Comparison of ENCODE assay signal across 9 cellular contexts in the genomic region with DNA sequence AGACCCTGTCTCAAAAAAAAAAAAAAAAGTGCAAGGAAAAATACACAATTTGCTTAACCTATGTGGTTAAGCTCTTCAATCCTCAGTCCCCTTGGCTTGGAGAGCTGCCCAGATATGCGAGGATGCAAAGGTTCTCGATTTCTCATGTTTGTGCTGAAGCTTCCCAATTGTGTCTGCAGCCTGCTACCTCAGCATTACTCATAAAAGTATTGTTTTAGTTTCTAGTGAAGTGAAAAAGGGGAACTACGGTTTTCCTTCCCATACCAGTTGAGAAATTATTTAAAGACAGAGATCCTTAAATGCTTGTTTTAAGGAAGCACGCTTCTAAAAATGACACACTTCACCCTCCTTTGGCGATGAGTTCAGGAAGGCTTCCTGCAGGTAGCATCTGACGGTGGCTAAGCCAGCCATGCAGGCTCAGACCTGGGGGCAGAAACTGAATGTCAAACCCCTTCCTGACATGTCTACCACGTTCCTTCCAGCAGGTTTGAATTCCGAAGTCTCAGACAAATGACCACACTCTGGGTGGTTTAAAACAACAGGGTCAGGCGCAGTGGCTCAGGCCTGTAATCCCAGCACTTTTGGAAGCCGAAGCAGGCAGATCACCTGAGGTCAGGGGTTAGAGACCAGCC. TPM values are rescaled to one million over a fixed set of nuclear protein-coding genes. Genes with fewer than 3 reads are reported as not detected.
DNase-seq lines count a peak whose midpoint lies in the region; TF ChIP-seq lines count a peak whose summit lies in the region.
"Had no signal": no experiment of that assay in that cellular context is flagged by ENCODE, and none has a peak within 500 bp of the region (broad histone marks: within the 10 kb centered on the region; RNA-seq: fewer than 3 reads in every experiment).

No MANE protein-coding gene starts in this region.

- peaks cover 4% of the 10 kb centered on the region for H3K36me3 Mint-ChIP-seq in activated CD4-positive, alpha-beta T cell treated with anti-CD3 and anti-CD28 coated beads, Interleukin-2, amount 10 ng/mL, durations not matched to agents 7 days and 5 days (ENCODE audit: low read depth)
- peaks cover 4% of the 10 kb centered on the region for H3K36me3 Mint-ChIP-seq in chondrocyte (ENCODE audit: low read depth)
- H3K36me3 Mint-ChIP-seq in stimulated activated naive CD8-positive, alpha-beta T cell treated with anti-CD3 and anti-CD28 coated beads, Interleukin-15, Interleukin-2, amounts not matched to agents 100 ng/mL and 50 ng/mL, for 24 hours (ENCODE audit: low read depth): peaks cover 18% of the 10 kb centered on the region
- H3K36me3 Mint-ChIP-seq in endothelial cell (ENCODE audit: low read depth, unreplicated experiment): no peaks in the 10 kb centered on the region

- POLR2A ChIA-PET in activated CD4-positive, alpha-beta T cell treated with anti-CD3 and anti-CD28 coated beads, Interleukin-2, amount 10 ng/mL, durations not matched to agents 7 days and 5 days (lab: Charles Lee): interaction anchor here (0.6 kb wide), 1 partner anchor 524 kb away, joined by 4 read pairs; no protein-coding TSS in a partner anchor

- H3K9me3 Mint-ChIP-seq in activated CD4-positive, alpha-beta T cell treated with anti-CD3 and anti-CD28 coated beads, Interleukin-2, amount 10 ng/mL, durations not matched to agents 7 days and 5 days: peaks cover 9% of the 10 kb centered on the region
- H3K9me3 Mint-ChIP-seq in chondrocyte (ENCODE audit: low read depth) (peaks cover 7% of the 10 kb centered on the region), endothelial cell (ENCODE audit: unreplicated experiment) (no peaks in the 10 kb centered on the region)
- peaks cover 11% of the 10 kb centered on the region for H3K9me3 Mint-ChIP-seq in stimulated activated naive CD8-positive, alpha-beta T cell treated with anti-CD3 and anti-CD28 coated beads, Interleukin-15, Interleukin-2, amounts not matched to agents 100 ng/mL and 50 ng/mL, for 24 hours

- no peaks in the 10 kb centered on the region for H3K9me2 ChIP-seq in MM.1S (replicated peaks; ENCODE audit: insufficient read depth, low read length)

- no peak overlapping the region for H2AFZ ChIP-seq in MM.1S (ENCODE audit: low read length)

- no peak overlapping the region for H3K27ac ChIP-seq in MM.1S (ENCODE audit: low read length)

- H3K79me2 ChIP-seq in MM.1S (ENCODE audit: low read length): no peaks in the 10 kb centered on the region

- no peaks in the 10 kb centered on the region for H4K20me1 ChIP-seq in MM.1S (ENCODE audit: insufficient read depth, low read length)

- H3K27ac Mint-ChIP-seq in activated CD4-positive, alpha-beta T cell treated with anti-CD3 and anti-CD28 coated beads, Interleukin-2, amount 10 ng/mL, durations not matched to agents 7 days and 5 days: no peak overlapping the region
- H3K27ac Mint-ChIP-seq in chondrocyte (ENCODE audit: unreplicated experiment) (peak overlapping the region; percentile 72), endothelial cell (ENCODE audit: unreplicated experiment) (no peak overlapping the region)
- peak overlapping the region; percentile 87 for H3K27ac Mint-ChIP-seq in stimulated activated naive CD8-positive, alpha-beta T cell treated with anti-CD3 and anti-CD28 coated beads, Interleukin-15, Interleukin-2, amounts not matched to agents 100 ng/mL and 50 ng/mL, for 24 hours

- CTCF ChIA-PET in activated CD4-positive, alpha-beta T cell treated with anti-CD3 and anti-CD28 coated beads, Interleukin-2, amount 10 ng/mL, durations not matched to agents 7 days and 5 days (lab: Charles Lee): no interaction called here

- no peaks in the 10 kb centered on the region for H3K27me3 Mint-ChIP-seq in activated CD4-positive, alpha-beta T cell treated with anti-CD3 and anti-CD28 coated beads, Interleukin-2, amount 10 ng/mL, durations not matched to agents 7 days and 5 days
- H3K27me3 Mint-ChIP-seq in chondrocyte (ENCODE audit: low read depth) (no peaks in the 10 kb centered on the region), endothelial cell (ENCODE audit: unreplicated experiment) (peaks cover 2% of the 10 kb centered on the region)
- H3K27me3 Mint-ChIP-seq in stimulated activated naive CD8-positive, alpha-beta T cell treated with anti-CD3 and anti-CD28 coated beads, Interleukin-15, Interleukin-2, amounts not matched to agents 100 ng/mL and 50 ng/mL, for 24 hours: no peaks in the 10 kb centered on the region

- no peak overlapping the region for H3K4me3 ChIP-seq in MM.1S (ENCODE audit: low read length)
- H3K4me3 ChIP-seq in H7 (ENCODE audit: insufficient read depth, low read depth, low read length): no peak overlapping the region

- peak; percentile 50 for TF ChIP-seq CTCF in chondrocyte (IDR thresholded peaks at IDR 0.05)
- no peak for TF ChIP-seq CTCF in MM.1S (IDR thresholded peaks at IDR 0.05; ENCODE audit: low read length)
- no peak for TF ChIP-seq CTCF in endothelial cell (IDR thresholded peaks at IDR 0.05; ENCODE audit: unreplicated experiment)

- H3K9ac ChIP-seq in MM.1S (ENCODE audit: low read length): no peak overlapping the region

- peaks cover 30% of the 10 kb centered on the region for H3K4me1 Mint-ChIP-seq in activated CD4-positive, alpha-beta T cell treated with anti-CD3 and anti-CD28 coated beads, Interleukin-2, amount 10 ng/mL, durations not matched to agents 7 days and 5 days
- peaks cover 45% of the 10 kb centered on the region for H3K4me1 Mint-ChIP-seq in chondrocyte (ENCODE audit: low read depth)
- peaks cover 69% of the 10 kb centered on the region for H3K4me1 Mint-ChIP-seq in stimulated activated naive CD8-positive, alpha-beta T cell treated with anti-CD3 and anti-CD28 coated beads, Interleukin-15, Interleukin-2, amounts not matched to agents 100 ng/mL and 50 ng/mL, for 24 hours (ENCODE audit: low read depth)
- H3K4me1 Mint-ChIP-seq in endothelial cell (ENCODE audit: unreplicated experiment): peaks cover 7% of the 10 kb centered on the region

- H3K27me3 ChIP-seq in MM.1S (replicated peaks; ENCODE audit: insufficient read depth, low read length) (no peaks in the 10 kb centered on the region), H7 (ENCODE audit: control insufficient read depth, insufficient read depth, low read length) (no peaks in the 10 kb centered on the region)

- H3K4me3 Mint-ChIP-seq in activated CD4-positive, alpha-beta T cell treated with anti-CD3 and anti-CD28 coated beads, Interleukin-2, amount 10 ng/mL, durations not matched to agents 7 days and 5 days: no peak overlapping the region
- H3K4me3 Mint-ChIP-seq in chondrocyte (ENCODE audit: unreplicated experiment) (no peak overlapping the region), endothelial cell (ENCODE audit: unreplicated experiment) (no peak overlapping the region)
- peak overlapping the region; percentile 17 for H3K4me3 Mint-ChIP-seq in stimulated activated naive CD8-positive, alpha-beta T cell treated with anti-CD3 and anti-CD28 coated beads, Interleukin-15, Interleukin-2, amounts not matched to agents 100 ng/mL and 50 ng/mL, for 24 hours

- H3K9me3 ChIP-seq in MM.1S (replicated peaks; ENCODE audit: insufficient read depth, low read length): no peaks in the 10 kb centered on the region

- H3K4me1 ChIP-seq in MM.1S (ENCODE audit: low read length): no peaks in the 10 kb centered on the region

- H3F3A ChIP-seq in MM.1S (ENCODE audit: insufficient read depth, low read length): no peaks in the 10 kb centered on the region

- DNase-seq in activated CD4-positive, alpha-beta T cell treated with anti-CD3 and anti-CD28 coated beads for 48 hours: peak; percentile 36
- no peak for DNase-seq in activated CD4-positive, alpha-beta T cell treated with anti-CD3 and anti-CD28 coated beads, Interleukin-2, amount 10 ng/mL, durations not matched to agents 7 days and 5 days
- DNase-seq in KG1 (lab: John Stamatoyannopoulos, UW) (peak; percentile 49), chondrocyte (ENCODE audit: low spot score) (no peak), MM.1S (no peak), H7 (no peak), endothelial cell (ENCODE audit: low spot score) (no peak)
- DNase-seq: NCI-H446 treated with DMSO at 0.1 percent for 48 hours had no signal

- no peak overlapping the region for H3K4me2 ChIP-seq in MM.1S (ENCODE audit: low read depth, low read length)

- no peaks in the 10 kb centered on the region for H3K36me3 ChIP-seq in MM.1S (replicated peaks; ENCODE audit: insufficient read depth, low read length)
- no peaks in the 10 kb centered on the region for H3K36me3 ChIP-seq in H7 (replicated peaks; ENCODE audit: control insufficient read depth, insufficient read depth, low read length)

RNA-seq across cellular contexts. Expression of a gene that starts 47.9 kb away (rescaled TPM):
- not detected for total RNA-seq in activated CD4-positive, alpha-beta T cell treated with anti-CD3 and anti-CD28 coated beads, Interleukin-2, amount 10 ng/mL, durations not matched to agents 7 days and 5 days
- total RNA-seq in chondrocyte (1.5 to 3.5 TPM (median 2.0 TPM) in 3 replicates), endothelial cell (ENCODE audit: unreplicated experiment) (0.31 TPM)
- 3.2 and 5.6 TPM in 2 replicates for total RNA-seq in H7 (2014; rRNA removed; shearing (Covaris generic))

Comparison
In these comparisons a context has a peak if more than half of its experiments do, and no peak if none do; other contexts are left out.
1. DNase-seq: peak in activated CD4-positive, alpha-beta T cell treated with anti-CD3 and anti-CD28 coated beads for 48 hours (single experiment) and KG1 (single experiment); none in activated CD4-positive, alpha-beta T cell treated with anti-CD3 and anti-CD28 coated beads, Interleukin-2, amount 10 ng/mL, durations not matched to agents 7 days and 5 days (single experiment), chondrocyte (single experiment), MM.1S (single experiment), H7 (single experiment) and endothelial cell (single experiment).
2. H3K27ac Mint-ChIP-seq: peak in chondrocyte (single experiment) and stimulated activated naive CD8-positive, alpha-beta T cell treated with anti-CD3 and anti-CD28 coated beads, Interleukin-15, Interleukin-2, amounts not matched to agents 100 ng/mL and 50 ng/mL, for 24 hours (single experiment); none in activated CD4-positive, alpha-beta T cell treated with anti-CD3 and anti-CD28 coated beads, Interleukin-2, amount 10 ng/mL, durations not matched to agents 7 days and 5 days (single experiment) and endothelial cell (single experiment).